9 cellular contexts compared by ENCODE assay signal in the genomic region with DNA sequence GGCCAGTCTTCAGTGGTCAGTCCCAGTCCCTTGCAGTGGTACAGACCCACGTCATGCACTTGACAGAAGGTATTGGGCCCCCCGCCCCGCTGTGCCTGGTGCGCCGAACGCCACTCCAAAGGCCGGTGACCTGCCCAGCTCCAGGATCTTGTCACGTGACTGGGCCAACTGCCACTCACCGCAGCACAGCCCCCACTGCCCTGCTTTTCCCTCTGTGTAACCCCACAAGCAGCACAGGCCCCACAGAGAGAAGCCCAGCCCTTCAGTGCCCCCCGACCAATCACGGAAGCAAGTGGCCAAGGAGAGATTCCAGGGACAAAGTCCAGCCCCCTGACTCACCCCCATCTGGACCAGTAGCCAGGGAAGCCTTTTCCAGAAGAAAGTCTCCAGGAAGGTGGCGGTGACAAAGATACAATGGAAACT. TPM values are rescaled to one million over a fixed set of nuclear protein-coding genes. Genes with fewer than 3 reads are reported as not detected.
DNase-seq lines count a peak whose midpoint lies in the region; ATAC-seq, FAIRE-seq and TF ChIP-seq lines count a peak whose summit lies in the region.
"Had no signal": no experiment of that assay in that cellular context is flagged by ENCODE, and none has a peak within 500 bp of the region (broad histone marks: within the 10 kb centered on the region; RNA-seq: fewer than 3 reads in every experiment).

No MANE protein-coding gene starts in this region.

- H3K4me3 Mint-ChIP-seq in astrocyte (ENCODE audit: unreplicated experiment): no peak overlapping the region

- H3K27ac ChIP-seq in BLaER1 (peak overlapping the region; percentile 96), astrocyte (ENCODE audit: low read depth, low read length) (peak overlapping the region; percentile 7)

- H3K4me2 ChIP-seq in BLaER1 (peak overlapping the region; percentile 100), astrocyte (ENCODE audit: low read length) (peak overlapping the region; percentile 47)

- no peaks in the 10 kb centered on the region for H3K79me2 ChIP-seq in astrocyte (ENCODE audit: insufficient read depth, low read length)

- peaks cover 2% of the 10 kb centered on the region for H3K9me3 Mint-ChIP-seq in astrocyte (ENCODE audit: unreplicated experiment)

- H3K4me1 Mint-ChIP-seq in astrocyte (ENCODE audit: low read depth, unreplicated experiment): peaks cover 21% of the 10 kb centered on the region

- H3K9ac ChIP-seq in BLaER1 (peak overlapping the region; percentile 88), astrocyte (ENCODE audit: low read length) (no peak overlapping the region)

- H3K4me1 ChIP-seq in BLaER1: peaks cover 97% of the 10 kb centered on the region
- peaks cover 23% of the 10 kb centered on the region for H3K4me1 ChIP-seq in astrocyte (ENCODE audit: insufficient read depth, low read length)

- peak overlapping the region; percentile 47 for H2AFZ ChIP-seq in astrocyte (ENCODE audit: low read depth, low read length)

- peaks cover 4% of the 10 kb centered on the region for H3K27me3 Mint-ChIP-seq in astrocyte (ENCODE audit: low read depth, unreplicated experiment)

- H3K4me3 ChIP-seq in BLaER1: peak overlapping the region; percentile 76
- H3K4me3 ChIP-seq in astrocyte (ENCODE audit: insufficient read depth, low read depth, low read length): no peak overlapping the region

- no peaks in the 10 kb centered on the region for H3K9me3 ChIP-seq in BLaER1
- H3K9me3 ChIP-seq in astrocyte (ENCODE audit: insufficient read depth, low read depth, low read length): no peaks in the 10 kb centered on the region

- H3K36me3 ChIP-seq in BLaER1 (no peaks in the 10 kb centered on the region), astrocyte (ENCODE audit: insufficient read depth, low read length) (no peaks in the 10 kb centered on the region)

- no peak for FAIRE-seq in astrocyte (lab: Jason Lieb, UNC)

- H3K36me3 Mint-ChIP-seq in astrocyte (ENCODE audit: low read depth, unreplicated experiment): no peaks in the 10 kb centered on the region

- peak overlapping the region; percentile 62 for H3K27ac Mint-ChIP-seq in astrocyte (ENCODE audit: unreplicated experiment)

- ATAC-seq in HG03025 (IDR thresholded peaks at IDR 0.05; ENCODE audit: low FRiP score, unreplicated experiment): no peak
- no peak for ATAC-seq in GM18519 (IDR thresholded peaks at IDR 0.05; ENCODE audit: low FRiP score, unreplicated experiment)
- no peak for ATAC-seq in GM19463 (IDR thresholded peaks at IDR 0.05; ENCODE audit: unreplicated experiment)

- TF ChIP-seq CTCF in astrocyte (IDR thresholded peaks at IDR 0.05; ENCODE audit: insufficient read depth, low read depth, low read length): no peak

- peak; percentile 27 for DNase-seq in M059J (ENCODE audit: low read depth)
- peak; percentile 64 for DNase-seq in astrocyte (ENCODE audit: low read depth)
- peak; percentile 58 for DNase-seq in mucosa of gallbladder (ENCODE audit: low spot score)
- no peak for DNase-seq in occipital lobe (lab: John Stamatoyannopoulos, UW)
- DNase-seq: NCI-H446 had no signal

- H3K27me3 ChIP-seq in BLaER1: no peaks in the 10 kb centered on the region
- H3K27me3 ChIP-seq in astrocyte (ENCODE audit: insufficient read depth, low read length): no peaks in the 10 kb centered on the region

- H4K20me1 ChIP-seq in BLaER1 (peaks cover 24% of the 10 kb centered on the region; the same call in 1 of the 2 replicates), astrocyte (ENCODE audit: insufficient read depth, low read length) (peaks cover under 1% of the 10 kb centered on the region)

RNA-seq across cellular contexts. Expression of gene GPR132, which starts 0.5 kb away (rescaled TPM):
- total RNA-seq in M059J (2014; rRNA removed; shearing (Covaris generic)): 0.44 TPM in 1 of 2 replicates, not detected in the other
- total RNA-seq in astrocyte: 1.7 and 2.2 TPM in 2 replicates
- 3.7 TPM for total RNA-seq in mucosa of gallbladder
- 0.94 TPM for total RNA-seq in occipital lobe

RNA-seq across cellular contexts. Expression of gene CDCA4, which starts 43.8 kb away (rescaled TPM):
- total RNA-seq in M059J (2014; rRNA removed; shearing (Covaris generic)): 32.5 and 40.5 TPM in 2 replicates
- total RNA-seq in astrocyte (8.7 and 11.3 TPM in 2 replicates), mucosa of gallbladder (5.4 TPM), occipital lobe (11.1 TPM)
